Comparison of ENCODE assay signal across 8 cellular contexts in genomic region chr2:111463956-111464355, GRCh38.
DNase-seq lines count a peak whose midpoint lies in the region; ATAC-seq, FAIRE-seq and TF ChIP-seq lines count a peak whose summit lies in the region.
"Not testable (repeated sequence)": the region's sequence is repeated elsewhere in the genome, so short reads cannot be mapped to it uniquely, and the experiment has no call there.

No MANE protein-coding gene starts in this region.

- not testable (repeated sequence) for H3K79me2 ChIP-seq in GM12878 (ENCODE audit: control insufficient read depth, insufficient read depth, low read length)

- not testable (repeated sequence) for TF ChIP-seq RAD21 in GM12878 (IDR thresholded peaks at IDR 0.05; ENCODE audit: insufficient read depth, low read depth, low read length)

- H4K20me1 ChIP-seq in GM12878 (ENCODE audit: control insufficient read depth, insufficient read depth), result not testable (repeated sequence)

- not testable (repeated sequence) for TF ChIP-seq POLR2A in GM18505 (IDR thresholded peaks at IDR 0.05; ENCODE audit: borderline replicate concordance, extremely low read depth, insufficient read depth, insufficient read length); GM12878 (IDR thresholded peaks at IDR 0.05; ENCODE audit: low read depth, low read length); right lobe of liver (IDR thresholded peaks at IDR 0.05)

- H3K9ac ChIP-seq in GM12878 (ENCODE audit: control insufficient read depth, insufficient read depth, low read length), result not testable (repeated sequence)

- SMC1A ChIA-PET in GM12878 (lab: Charles Lee; ENCODE audit: uncharacterized antibody, unreplicated experiment), result not testable (repeated sequence)

- H2AFZ ChIP-seq in GM12878 (ENCODE audit: control insufficient read depth, low read depth, low read length), result not testable (repeated sequence)

- POLR2A ChIA-PET in GM12878 (lab: Charles Lee), result not testable (repeated sequence)

- in situ Hi-C loops in GM12878 (cut with MboI), result not testable (repeated sequence)

- H3K4me2 ChIP-seq in GM12878 (ENCODE audit: control insufficient read depth, insufficient read depth), result not testable (repeated sequence)

- not testable (repeated sequence) for TF ChIP-seq EP300 in GM12878 (IDR thresholded peaks at IDR 0.05; ENCODE audit: borderline replicate concordance in 1 of 2, control insufficient read depth in 1 of 2, low read depth in 2 of 2, low read length in 2 of 2)

- peak; percentile 93 for ATAC-seq in GM18505 (IDR thresholded peaks at IDR 0.05; ENCODE audit: unreplicated experiment)
- peak; percentile 96 for ATAC-seq in GM19467 (IDR thresholded peaks at IDR 0.05; ENCODE audit: unreplicated experiment)
- ATAC-seq in HG02763 (IDR thresholded peaks at IDR 0.05; ENCODE audit: unreplicated experiment), result peak; percentile 92
- ATAC-seq in HG03378 (IDR thresholded peaks at IDR 0.05; ENCODE audit: unreplicated experiment), result peak; percentile 85
- peak; percentile 98 for ATAC-seq in GM12878
- peak; percentile 96 to 99 (median 98) for ATAC-seq in right lobe of liver
- peak; percentile 52 for ATAC-seq in thoracic aorta (ENCODE audit: insufficient number of reproducible peaks, low FRiP score, low read depth)

- FAIRE-seq in GM12878 (lab: Jason Lieb, UNC), result peak; percentile 82

- not testable (repeated sequence) for H3K4me1 ChIP-seq in GM12878 (ENCODE audit: control insufficient read depth, insufficient read depth, low read length); right lobe of liver
- H3K4me1 ChIP-seq in thoracic aorta (ENCODE audit: control insufficient read depth in 1 of 2, low read depth in 2 of 2), result peaks cover 0 to 12% of the 10 kb centered on the region in 2 donors

- not testable (repeated sequence) for H3K36me3 ChIP-seq in GM12878 (ENCODE audit: control insufficient read depth in 2 of 2, insufficient read depth in 2 of 2, low read length in 1 of 2); right lobe of liver; thoracic aorta

- H3K4me3 ChIP-seq in GM12878, right lobe of liver: not testable (repeated sequence)
- H3K4me3 ChIP-seq in thoracic aorta, result peak overlapping the region; percentile 50

- BruUV-seq in GM12878 (replicated peaks; lab: Mats Ljungman, UMichigan), result not testable (repeated sequence)

- H3K9me3 ChIP-seq in GM12878 (replicated peaks; ENCODE audit: control insufficient read depth, insufficient read depth, low read length); right lobe of liver; thoracic aorta: not testable (repeated sequence)

- not testable (repeated sequence) for H3K27me3 ChIP-seq in GM12878 (replicated peaks in 1 of 2; ENCODE audit: control insufficient read depth in 2 of 2, insufficient read depth in 2 of 2, low read length in 1 of 2); right lobe of liver; thoracic aorta (replicated peaks; ENCODE audit: insufficient read depth)

- peak; percentile 12 for DNase-seq in T follicular helper cell (ENCODE audit: low read depth)
- DNase-seq in GM12878 (ENCODE audit: low read depth, low spot score); thoracic aorta (ENCODE audit: low spot score): not testable (repeated sequence)
- DNase-seq in right lobe of liver, result peak in 1 of 3 donors; percentile 58

- intact Hi-C loops in GM12878 (cut with micrococcal nuclease; ENCODE audit: unreplicated experiment); right lobe of liver (cut with DNase I): not testable (repeated sequence)

- TF ChIP-seq CTCF in GM12878 (IDR thresholded peaks at IDR 0.05 in 2 of 3, conservative IDR thresholded peaks at IDR 0.05 in 1 of 3; ENCODE audit: control insufficient read depth in 2 of 3, extremely low read depth in 1 of 3, insufficient read depth in 1 of 3, low read depth in 3 of 3, low read length in 3 of 3); right lobe of liver (IDR thresholded peaks at IDR 0.05); thoracic aorta (IDR thresholded peaks at IDR 0.05): not testable (repeated sequence)

- WGBS in GM12878 (ENCODE audit: insufficient coverage, insufficient replicate concordance, low lambda C conversion rate, missing lambda C conversion rate), result no CpG with 5 or more reads among the region's 10 CpGs
- WGBS in right lobe of liver (ENCODE audit: insufficient coverage, low coverage, low lambda C conversion rate, missing lambda C conversion rate), result no CpG with 5 or more reads among the region's 10 CpGs

- H3K27ac ChIP-seq in GM12878 (ENCODE audit: control insufficient read depth, insufficient read depth); thoracic aorta: not testable (repeated sequence)
- H3K27ac ChIP-seq in right lobe of liver, result peak overlapping the region in 2 of 3 donors; percentile 40 to 59

- CTCF ChIA-PET in GM12878 (lab: Yijun Ruan, JAX), result not testable (repeated sequence)

- RAD21 ChIA-PET in GM12878 (lab: Charles Lee; ENCODE audit: unreplicated experiment), result not testable (repeated sequence)
